1 cellular context compared by ENCODE assay signal in the genomic region with DNA sequence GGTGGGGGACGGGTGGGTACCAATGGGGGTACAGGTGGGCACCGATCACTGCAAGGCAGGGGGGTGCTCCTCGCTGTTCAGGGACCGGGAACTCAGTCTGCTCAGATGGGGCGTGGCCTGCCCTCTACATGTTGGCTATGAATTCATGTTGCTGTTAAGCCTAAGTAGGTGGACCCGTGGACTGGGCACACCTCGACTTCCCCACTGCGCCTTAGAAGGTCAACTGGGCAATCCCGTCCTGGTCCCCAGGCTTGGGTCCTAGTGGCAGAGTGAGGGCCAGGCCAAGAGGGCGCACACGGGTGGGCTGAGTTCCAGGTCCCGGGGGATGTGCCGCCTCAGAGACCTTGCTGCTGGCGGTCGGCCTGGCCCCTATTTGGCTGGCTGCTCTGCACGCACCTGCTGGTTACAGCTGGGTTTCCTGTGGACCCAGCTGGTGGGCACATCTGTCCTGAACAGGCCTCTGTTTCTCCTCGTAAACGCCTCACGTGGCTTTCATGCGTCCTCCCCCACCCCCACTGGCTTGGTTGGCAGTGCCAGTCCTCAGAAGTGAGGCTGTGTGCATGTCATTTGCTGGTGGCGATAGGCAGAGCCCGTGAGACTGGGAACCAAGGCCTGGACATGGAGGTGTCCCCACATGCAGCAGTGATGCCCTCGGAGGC.
TF ChIP-seq lines count a peak whose summit lies in the region.

No MANE protein-coding gene starts in this region.

TF ChIP-seq in GM12878, 131 proteins besides CTCF, POLR2A, EP300 and RAD21:
- no peak for TF ChIP-seq MYB (IDR thresholded peaks at IDR 0.05; ENCODE audit: borderline replicate concordance, low read depth, low read length)
- no peak for TF ChIP-seq SPI1 (IDR thresholded peaks at IDR 0.05; ENCODE audit: borderline replicate concordance, insufficient read depth, low read depth, low read length)
- no peak for TF ChIP-seq TARDBP (IDR thresholded peaks at IDR 0.05; ENCODE audit: borderline replicate concordance)
- TF ChIP-seq SIX5 (IDR thresholded peaks at IDR 0.05; ENCODE audit: low read depth, low read length, severe bottlenecking): no peak
- no peak for TF ChIP-seq NFIC (IDR thresholded peaks at IDR 0.05; ENCODE audit: low read depth, low read length)
- no peak for TF ChIP-seq SMC3 (IDR thresholded peaks at IDR 0.05; ENCODE audit: borderline replicate concordance, low read length)
- TF ChIP-seq, protein P1, sequence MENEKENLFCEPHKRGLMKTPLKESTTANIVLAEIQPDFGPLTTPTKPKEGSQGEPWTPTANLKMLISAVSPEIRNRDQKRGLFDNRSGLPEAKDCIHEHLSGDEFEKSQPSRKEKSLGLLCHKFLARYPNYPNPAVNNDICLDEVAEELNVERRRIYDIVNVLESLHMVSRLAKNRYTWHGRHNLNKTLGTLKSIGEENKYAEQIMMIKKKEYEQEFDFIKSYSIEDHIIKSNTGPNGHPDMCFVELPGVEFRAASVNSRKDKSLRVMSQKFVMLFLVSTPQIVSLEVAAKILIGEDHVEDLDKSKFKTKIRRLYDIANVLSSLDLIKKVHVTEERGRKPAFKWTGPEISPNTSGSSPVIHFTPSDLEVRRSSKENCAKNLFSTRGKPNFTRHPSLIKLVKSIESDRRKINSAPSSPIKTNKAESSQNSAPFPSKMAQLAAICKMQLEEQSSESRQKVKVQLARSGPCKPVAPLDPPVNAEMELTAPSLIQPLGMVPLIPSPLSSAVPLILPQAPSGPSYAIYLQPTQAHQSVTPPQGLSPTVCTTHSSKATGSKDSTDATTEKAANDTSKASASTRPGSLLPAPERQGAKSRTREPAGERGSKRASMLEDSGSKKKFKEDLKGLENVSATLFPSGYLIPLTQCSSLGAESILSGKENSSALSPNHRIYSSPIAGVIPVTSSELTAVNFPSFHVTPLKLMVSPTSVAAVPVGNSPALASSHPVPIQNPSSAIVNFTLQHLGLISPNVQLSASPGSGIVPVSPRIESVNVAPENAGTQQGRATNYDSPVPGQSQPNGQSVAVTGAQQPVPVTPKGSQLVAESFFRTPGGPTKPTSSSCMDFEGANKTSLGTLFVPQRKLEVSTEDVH (IDR thresholded peaks at IDR 0.05; ENCODE audit: low read depth, partially characterized antibody): no peak
- no peak for TF ChIP-seq IRF4 (IDR thresholded peaks at IDR 0.05; ENCODE audit: low read depth, low read length)
- TF ChIP-seq, protein P2, sequence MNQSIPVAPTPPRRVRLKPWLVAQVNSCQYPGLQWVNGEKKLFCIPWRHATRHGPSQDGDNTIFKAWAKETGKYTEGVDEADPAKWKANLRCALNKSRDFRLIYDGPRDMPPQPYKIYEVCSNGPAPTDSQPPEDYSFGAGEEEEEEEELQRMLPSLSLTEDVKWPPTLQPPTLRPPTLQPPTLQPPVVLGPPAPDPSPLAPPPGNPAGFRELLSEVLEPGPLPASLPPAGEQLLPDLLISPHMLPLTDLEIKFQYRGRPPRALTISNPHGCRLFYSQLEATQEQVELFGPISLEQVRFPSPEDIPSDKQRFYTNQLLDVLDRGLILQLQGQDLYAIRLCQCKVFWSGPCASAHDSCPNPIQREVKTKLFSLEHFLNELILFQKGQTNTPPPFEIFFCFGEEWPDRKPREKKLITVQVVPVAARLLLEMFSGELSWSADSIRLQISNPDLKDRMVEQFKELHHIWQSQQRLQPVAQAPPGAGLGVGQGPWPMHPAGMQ (IDR thresholded peaks at IDR 0.05; ENCODE audit: borderline replicate concordance): no peak
- TF ChIP-seq, protein P3, sequence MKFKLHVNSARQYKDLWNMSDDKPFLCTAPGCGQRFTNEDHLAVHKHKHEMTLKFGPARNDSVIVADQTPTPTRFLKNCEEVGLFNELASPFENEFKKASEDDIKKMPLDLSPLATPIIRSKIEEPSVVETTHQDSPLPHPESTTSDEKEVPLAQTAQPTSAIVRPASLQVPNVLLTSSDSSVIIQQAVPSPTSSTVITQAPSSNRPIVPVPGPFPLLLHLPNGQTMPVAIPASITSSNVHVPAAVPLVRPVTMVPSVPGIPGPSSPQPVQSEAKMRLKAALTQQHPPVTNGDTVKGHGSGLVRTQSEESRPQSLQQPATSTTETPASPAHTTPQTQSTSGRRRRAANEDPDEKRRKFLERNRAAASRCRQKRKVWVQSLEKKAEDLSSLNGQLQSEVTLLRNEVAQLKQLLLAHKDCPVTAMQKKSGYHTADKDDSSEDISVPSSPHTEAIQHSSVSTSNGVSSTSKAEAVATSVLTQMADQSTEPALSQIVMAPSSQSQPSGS (IDR thresholded peaks at IDR 0.05; ENCODE audit: low read length): no peak
- no peak for TF ChIP-seq TBL1XR1 (IDR thresholded peaks at IDR 0.05; ENCODE audit: low read depth, low read length)
- no peak for TF ChIP-seq CBX3 (IDR thresholded peaks at IDR 0.05; ENCODE audit: borderline replicate concordance, low read depth)
- no peak for TF ChIP-seq RAD51 (IDR thresholded peaks at IDR 0.05)
- TF ChIP-seq SMAD5 (IDR thresholded peaks at IDR 0.05; ENCODE audit: low read depth): no peak
